9 cellular contexts compared by ENCODE assay signal in genomic region chr15:88909956-88910831, GRCh38. TPM values are rescaled to one million over a fixed set of nuclear protein-coding genes. Genes with fewer than 3 reads are reported as not detected.
DNase-seq lines count a peak whose midpoint lies in the region; ATAC-seq and TF ChIP-seq lines count a peak whose summit lies in the region.
"Had no signal": no experiment of that assay in that cellular context is flagged by ENCODE, and none has a peak within 500 bp of the region (broad histone marks: within the 10 kb centered on the region; RNA-seq: fewer than 3 reads in every experiment).

No MANE protein-coding gene starts in this region.

- no peaks in the 10 kb centered on the region for H3K9me3 Mint-ChIP-seq in CD4-positive, alpha-beta T cell
- H3K9me3 Mint-ChIP-seq in IgD-negative memory B cell, result no peaks in the 10 kb centered on the region

- WGBS in ovary, 3 donors, result 81 to 89% (median 84%) methylated on average over 12 of the region's 12 CpGs

- H3K27ac Mint-ChIP-seq in CD4-positive, alpha-beta T cell, result peak overlapping the region; percentile 87
- H3K27ac Mint-ChIP-seq in IgD-negative memory B cell, result peak overlapping the region; percentile 8 to 86 (median 80)

- CTCF ChIA-PET in CD4-positive, alpha-beta T cell (lab: Charles Lee), result no interaction called here

- H3K27ac ChIP-seq in CD4-positive, alpha-beta T cell (ENCODE audit: low read depth, low read length), result no peak overlapping the region
- peak overlapping the region; percentile 20 to 72 for H3K27ac ChIP-seq in ovary

- H3K9me3 ChIP-seq in CD4-positive, alpha-beta T cell (ENCODE audit: control insufficient read depth, low read length), result no peaks in the 10 kb centered on the region
- H3K9me3 ChIP-seq in ovary, result no peaks in the 10 kb centered on the region

- no peak for TF ChIP-seq EP300 in ovary (IDR thresholded peaks at IDR 0.05)

- peak overlapping the region; percentile 67 for H3K4me3 Mint-ChIP-seq in CD4-positive, alpha-beta T cell
- peak overlapping the region in 2 of 4 donors; percentile 53 to 73 for H3K4me3 Mint-ChIP-seq in IgD-negative memory B cell

- POLR2A ChIA-PET in CD4-positive, alpha-beta T cell (lab: Charles Lee), result no interaction called here

- no peak for ATAC-seq in CD4-positive, alpha-beta T cell (ENCODE audit: poor library complexity)
- no peak for ATAC-seq in HG02938 (IDR thresholded peaks at IDR 0.05; ENCODE audit: unreplicated experiment)

- TF ChIP-seq POLR2A in ovary (IDR thresholded peaks at IDR 0.05), result no peak

- DNase-seq in CD4-positive, alpha-beta T cell, result no peak
- DNase-seq in germinal center (ENCODE audit: low spot score) (peak; percentile 1), ovary (no peak), DMS79 treated with DMSO at 0.1 percent for 48 hours (lab: John Stamatoyannopoulos, UW) (no peak), NCI-H345 (lab: John Stamatoyannopoulos, UW) (no peak), CD1c-positive myeloid dendritic cell (ENCODE audit: extremely low spot score) (no peak)
- DNase-seq: NCI-H1930 had no signal

- H3K4me1 Mint-ChIP-seq in CD4-positive, alpha-beta T cell (ENCODE audit: low read depth), result peaks cover 40% of the 10 kb centered on the region
- peaks cover 11 to 20% (median 16%) of the 10 kb centered on the region in 3 donors for H3K4me1 Mint-ChIP-seq in IgD-negative memory B cell

- no peaks in the 10 kb centered on the region for H3K27me3 Mint-ChIP-seq in CD4-positive, alpha-beta T cell
- H3K27me3 Mint-ChIP-seq in IgD-negative memory B cell, result peaks cover 3% of the 10 kb centered on the region

- intact Hi-C loops in CD4-positive, alpha-beta T cell (cut with DNase I, micrococcal nuclease), result loop anchor here in 1 of 2 experiments (5.0 to 10.0 kb wide), 2 partner anchors 288 to 365 kb away; partner anchors contain the start of genes AEN and DET1
- intact Hi-C loops in ovary (cut with DNase I), result loop anchor here (2.0 to 10.0 kb wide), 6 partner anchors 105 to 425 kb away; no protein-coding TSS in a partner anchor

- peaks cover 5% of the 10 kb centered on the region for H3K36me3 Mint-ChIP-seq in CD4-positive, alpha-beta T cell (ENCODE audit: low read depth)
- H3K36me3 Mint-ChIP-seq in IgD-negative memory B cell, result peaks cover 2% of the 10 kb centered on the region

- peaks cover 11% of the 10 kb centered on the region for H3K4me1 ChIP-seq in ovary (ENCODE audit: insufficient read depth)

- TF ChIP-seq CTCF in CD4-positive, alpha-beta T cell (IDR thresholded peaks at IDR 0.05), result no peak
- no peak for TF ChIP-seq CTCF in ovary (IDR thresholded peaks at IDR 0.05)

- no peaks in the 10 kb centered on the region for H3K27me3 ChIP-seq in CD4-positive, alpha-beta T cell (ENCODE audit: control insufficient read depth, insufficient read depth, low read length)
- no peaks in the 10 kb centered on the region for H3K27me3 ChIP-seq in ovary

- no peak overlapping the region for H3K4me3 ChIP-seq in ovary

- no peaks in the 10 kb centered on the region for H3K36me3 ChIP-seq in ovary

RNA-seq across cellular contexts. Expression of gene MFGE8, which starts 3.0 kb away (rescaled TPM):
- 10 to 100 TPM; 87.9 to 93.0 TPM for total RNA-seq in CD4-positive, alpha-beta T cell
- polyA plus RNA-seq in IgD-negative memory B cell (4.8 TPM), ovary (100 to 1,000 TPM; 193 to 205 TPM)
- total RNA-seq in ovary, result 100 to 1,000 TPM; 196 to 383 (median 231) TPM

RNA-seq across cellular contexts. Expression of gene HAPLN3, which starts 14.8 kb away (rescaled TPM):
- 10 to 100 TPM; 79.0 to 80.2 TPM for total RNA-seq in CD4-positive, alpha-beta T cell
- polyA plus RNA-seq in IgD-negative memory B cell (1.2 TPM), ovary (1 to 10 TPM; 2.7 to 3.4 TPM)
- total RNA-seq in ovary, result 10 to 100 TPM in 1 of 7 donors, 1 to 10 TPM in 6; 3.3 to 10.0 (median 4.0) TPM

Comparison
In these comparisons a context has a peak if more than half of its experiments do, and no peak if none do; other contexts are left out.
1. RNA of gene HAPLN3, which starts 14.8 kb away (total RNA-seq): 79.0 to 80.2 TPM in CD4-positive, alpha-beta T cell; 3.3 to 10.0 TPM in ovary; every median in the first group is over 4 times any median in the second.